ENCODE assay signal across 21 cellular contexts in the genomic region with DNA sequence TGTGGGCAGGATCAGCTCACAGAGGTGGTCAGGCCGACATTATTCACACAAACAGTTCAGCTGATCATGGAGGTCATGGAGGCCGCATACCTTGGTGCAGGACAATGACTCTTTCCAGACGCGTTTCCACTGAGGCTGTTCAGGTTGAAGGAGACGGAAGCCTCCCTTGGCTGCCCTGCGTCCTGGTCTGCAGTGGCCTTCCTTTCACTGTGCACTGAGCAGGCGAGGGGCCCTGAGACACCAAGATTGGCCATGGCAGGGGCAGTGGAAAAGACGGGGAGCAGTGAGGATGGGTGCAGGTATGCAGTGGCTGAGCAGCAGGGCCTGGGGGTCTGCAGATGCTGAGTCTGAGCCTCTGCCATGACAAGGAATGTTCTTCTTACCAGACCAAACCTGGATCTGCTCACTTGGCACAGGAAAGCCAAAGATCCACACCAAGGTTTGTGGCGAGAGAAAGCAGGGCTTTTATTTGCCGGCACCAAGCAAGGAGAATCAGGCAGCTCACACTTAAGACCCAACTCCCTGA.
"Had no signal": no experiment of that assay in that cellular context is flagged by ENCODE, and none has a peak within 500 bp of the region (broad histone marks: within the 10 kb centered on the region; RNA-seq: fewer than 3 reads in every experiment).

No MANE protein-coding gene starts in this region.

- H3K27ac Mint-ChIP-seq: effector memory CD8-positive, alpha-beta T cell; immature natural killer cell; memory B cell; natural killer cell; progenitor cell of endocrine pancreas; stimulated activated naive CD8-positive, alpha-beta T cell treated with anti-CD3 and anti-CD28 coated beads, Interleukin-15, amount 100 ng/mL, for 72 hours had no signal

- H3K36me3 Mint-ChIP-seq: memory B cell, natural killer cell had no signal

- DNase-seq: colonic mucosa; dermis blood vessel endothelial cell; effector memory CD8-positive, alpha-beta T cell; hypothalamus; immature natural killer cell; natural killer cell; stimulated activated CD4-positive, alpha-beta T cell treated with anti-CD3 and anti-CD28 coated beads, Interleukin-1b, Interleukin-23, amount 100 ng/mL, for 48 hours; stimulated activated CD4-positive, alpha-beta T cell treated with anti-CD3 and anti-CD28 coated beads, Interleukin-4, amount 100 ng/mL, for 1 hour; stimulated activated CD8-positive, alpha-beta memory T cell treated with anti-CD3 and anti-CD28 coated beads, Interleukin-4, amount 100 ng/mL, for 48 hours; stimulated activated naive CD4-positive, alpha-beta T cell; stimulated activated naive CD8-positive, alpha-beta T cell treated with anti-CD3 and anti-CD28 coated beads, Interleukin-15, amount 100 ng/mL, for 72 hours; transverse colon; upper lobe of right lung had no signal

- H3K4me1 ChIP-seq: colonic mucosa, parathyroid adenoma, suprapubic skin, transverse colon, upper lobe of right lung had no signal

- H3K36me3 ChIP-seq: colonic mucosa, neutrophil, suprapubic skin, transverse colon, upper lobe of right lung had no signal

- H3K27ac ChIP-seq: colonic mucosa, neutrophil, parathyroid adenoma, skin epidermis, suprapubic skin, transverse colon, upper lobe of right lung had no signal

- H3K9me3 ChIP-seq: colonic mucosa, neutrophil had no signal

- ATAC-seq: effector memory CD8-positive, alpha-beta T cell; left lobe of liver; natural killer cell; stimulated activated naive CD8-positive, alpha-beta T cell treated with anti-CD3 and anti-CD28 coated beads, Interleukin-15, amount 100 ng/mL, for 72 hours; upper lobe of right lung had no signal

- H3K4me3 ChIP-seq: colonic mucosa, lung, skin epidermis, suprapubic skin, transverse colon, upper lobe of right lung had no signal

- H3K27me3 ChIP-seq: colonic mucosa, neutrophil, suprapubic skin, transverse colon, upper lobe of right lung had no signal
